In genomic region chr17:16622540-16623277, GRCh38 we compare ENCODE assay signal across 3 cellular contexts.
A peak's percentile ranks its signal among the peaks of the same experiment; 100 is the strongest.
TF ChIP-seq lines count a peak whose summit lies in the region.

No MANE protein-coding gene starts in this region.

TF ChIP-seq in HepG2, 621 proteins besides CTCF, POLR2A, EP300 and RAD21:
- TF ChIP-seq SIX1 (CRISPR knock-in tag; IDR thresholded peaks at IDR 0.05; ENCODE audit: borderline replicate concordance) (no peak), ZNF274 (CRISPR knock-in tag; IDR thresholded peaks at IDR 0.05) (peak; percentile 58; the same call in 1 of the 2 replicates), TMF1 (CRISPR knock-in tag; IDR thresholded peaks at IDR 0.05; ENCODE audit: low read depth) (no peak), ZNF772 (CRISPR knock-in tag; IDR thresholded peaks at IDR 0.05) (no peak), ZBTB10 (CRISPR knock-in tag; IDR thresholded peaks at IDR 0.05; ENCODE audit: borderline replicate concordance) (no peak), TOPORS (CRISPR knock-in tag; IDR thresholded peaks at IDR 0.05) (no peak), ZNF34 (CRISPR knock-in tag; IDR thresholded peaks at IDR 0.05; ENCODE audit: borderline replicate concordance) (no peak)

TF ChIP-seq in GM12878, 131 proteins besides CTCF, POLR2A, EP300 and RAD21:
- TF ChIP-seq CBX5 (IDR thresholded peaks at IDR 0.05; ENCODE audit: low read depth) = 0 out of 2 replicates have a peak, but pooled peaks have one; percentile 56
- peak; percentile 80 for TF ChIP-seq ZNF274 (IDR thresholded peaks at IDR 0.05; ENCODE audit: insufficient read depth, insufficient read length)
- no peak for TF ChIP-seq SMARCA5 (IDR thresholded peaks at IDR 0.05)
- no peak for TF ChIP-seq SPI1 (IDR thresholded peaks at IDR 0.05; ENCODE audit: borderline replicate concordance, insufficient read depth, low read depth, low read length)

TF ChIP-seq in liver, 16 proteins besides CTCF, POLR2A, EP300 and RAD21:
- TF ChIP-seq FOXA1 (IDR thresholded peaks at IDR 0.05) = no peak
